In the genomic region with DNA sequence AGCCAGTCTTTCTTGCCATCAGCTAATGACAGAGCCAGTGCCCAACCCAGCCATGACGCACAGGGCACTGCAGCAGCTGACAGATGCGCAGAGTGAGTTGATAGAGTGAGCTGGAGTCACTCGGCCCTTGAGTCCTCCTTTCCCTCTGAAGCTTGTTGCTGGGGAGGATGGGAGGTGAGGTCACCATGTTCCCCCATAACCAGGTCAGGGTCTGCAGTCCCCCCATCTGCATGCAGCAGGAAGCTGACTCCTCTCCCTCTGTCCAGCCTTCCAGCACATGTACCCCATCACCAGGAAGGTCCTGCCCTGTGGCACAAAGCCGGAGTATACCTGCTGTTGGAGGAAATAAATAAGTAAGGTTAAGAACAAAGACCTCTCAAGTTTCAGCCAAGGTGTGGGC, we compare ENCODE assay signal across 22 cellular contexts.
A peak's percentile ranks its signal among the peaks of the same experiment; 100 is the strongest.
DNase-seq lines count a peak whose midpoint lies in the region; ATAC-seq, FAIRE-seq and TF ChIP-seq lines count a peak whose summit lies in the region.
"Had no signal": no experiment of that assay in that cellular context is flagged by ENCODE, and none has a peak within 500 bp of the region (broad histone marks: within the 10 kb centered on the region; RNA-seq: fewer than 3 reads in every experiment).

No MANE protein-coding gene starts in this region.

- TF ChIP-seq POLR2A in A549 (IDR thresholded peaks at IDR 0.05; ENCODE audit: low read length): no peak

- no peak overlapping the region for H3K4me3 ChIP-seq in A549
- no peak overlapping the region for H3K4me3 ChIP-seq in PC-9
- H3K4me3 ChIP-seq: MG63, SJCRH30 had no signal

- BruUV-seq in PC-9 (replicated peaks; lab: Mats Ljungman, UMichigan) (no TSS peak), MCF 10A (replicated peaks; lab: Mats Ljungman, UMichigan) (no TSS peak)

- WGBS in A549 (ENCODE audit: missing lambda C conversion rate): 90% methylated on average over 4 of the region's 4 CpGs

- H3K4me1 Mint-ChIP-seq in MCF 10A (ENCODE audit: insufficient read depth, unreplicated experiment) (peaks cover 28% of the 10 kb centered on the region), natural killer cell (no peaks in the 10 kb centered on the region)
- H3K4me1 Mint-ChIP-seq: CD8-positive, alpha-beta memory T cell had no signal

- H4K20me1 ChIP-seq in PC-9 (ENCODE audit: insufficient read depth): no peaks in the 10 kb centered on the region

- H3K4me3 Mint-ChIP-seq in MCF 10A (ENCODE audit: unreplicated experiment): no peak overlapping the region
- H3K4me3 Mint-ChIP-seq in natural killer cell: no peak overlapping the region
- H3K4me3 Mint-ChIP-seq: CD8-positive, alpha-beta memory T cell had no signal

- peak overlapping the region; percentile 93 to 95 for H3K27ac ChIP-seq in A549
- peak overlapping the region; percentile 97 for H3K27ac ChIP-seq in PC-9
- H3K27ac ChIP-seq in epithelial cell of prostate: peak overlapping the region; percentile 96
- H3K27ac ChIP-seq: C4-2B, SJCRH30 had no signal

- no peaks in the 10 kb centered on the region for H3K9me3 Mint-ChIP-seq in MCF 10A (ENCODE audit: unreplicated experiment)
- no peaks in the 10 kb centered on the region for H3K9me3 Mint-ChIP-seq in natural killer cell
- H3K9me3 Mint-ChIP-seq: CD8-positive, alpha-beta memory T cell had no signal

- H2AFZ ChIP-seq in PC-9: no peak overlapping the region

- CTCF ChIA-PET in A549 (lab: Yijun Ruan, JAX): interaction anchor here (8.3 kb wide), 1 partner anchor 10 kb away, joined by 51 read pairs; no protein-coding TSS in a partner anchor
- CTCF ChIA-PET in PC-9 (lab: Charles Lee): interaction anchor here (0.6 to 1.3 kb wide), 2 partner anchors 10 to 11 kb away, joined by 3 read pairs; no protein-coding TSS in a partner anchor
- CTCF ChIA-PET in MCF 10A (lab: Yijun Ruan, JAX): interaction anchor here (1.0 kb wide), 2 partner anchors 10 to 12 kb away, joined by 3 to 6 read pairs; no protein-coding TSS in a partner anchor

- no peak for TF ChIP-seq RAD21 in A549 (conservative IDR thresholded peaks at IDR 0.05 in 1 of 2, IDR thresholded peaks at IDR 0.05 in 1 of 2)

- POLR2A ChIA-PET in A549 (lab: Yijun Ruan, JAX) (interaction anchor here (0.7 to 2.1 kb wide), 2 partner anchors 13 to 1903 kb away, joined by 3 to 10 read pairs; no protein-coding TSS in a partner anchor), PC-9 (lab: Charles Lee; ENCODE audit: unreplicated experiment) (interaction anchor here (0.6 kb wide), 1 partner anchor 1265 kb away, joined by 3 read pairs; the partner anchor contains the start of gene NKTR), MCF 10A (lab: Yijun Ruan, JAX) (interaction anchor here (1.0 kb wide), 1 partner anchor 13 kb away, joined by 3 read pairs; no protein-coding TSS in a partner anchor)

- H3K9me3 ChIP-seq in A549 (no peaks in the 10 kb centered on the region), PC-9 (ENCODE audit: insufficient read depth, low read depth) (0 out of 2 replicates have a peak, but pooled peaks cover 3% of the 10 kb centered on the region)
- H3K9me3 ChIP-seq: MG63, SJCRH30 had no signal

- ATAC-seq in A549: no peak
- ATAC-seq in SK-N-SH treated with all-trans-retinoic acid at 6 μM for 48 hours: no peak
- no peak for ATAC-seq in natural killer cell
- ATAC-seq: Panc1 had no signal

- H3K4me1 ChIP-seq in A549: peaks cover 58% of the 10 kb centered on the region
- H3K4me1 ChIP-seq in PC-9 (replicated peaks; ENCODE audit: insufficient read depth): peaks cover 62% of the 10 kb centered on the region
- H3K4me1 ChIP-seq: SJCRH30 had no signal

- H3F3A ChIP-seq in PC-9 (ENCODE audit: insufficient read depth, low read depth): peaks cover 46% of the 10 kb centered on the region

- H3K27me3 ChIP-seq in PC-9 (ENCODE audit: insufficient read depth, low read depth): no peaks in the 10 kb centered on the region
- H3K27me3 ChIP-seq: MG63, SJCRH30 had no signal

- TF ChIP-seq CTCF in A549 (IDR thresholded peaks at IDR 0.05): no peak
- TF ChIP-seq CTCF in PC-9 (conservative IDR thresholded peaks at IDR 0.05): no peak
- TF ChIP-seq CTCF in MCF 10A (IDR thresholded peaks at IDR 0.05; ENCODE audit: unreplicated experiment): no peak
- TF ChIP-seq CTCF in natural killer cell (IDR thresholded peaks at IDR 0.05): no peak

- intact Hi-C loops in PC-9 (cut with micrococcal nuclease; ENCODE audit: unreplicated experiment): no loop called here
- intact Hi-C loops in MCF 10A (cut with micrococcal nuclease): no loop called here
- intact Hi-C loops in natural killer cell (cut with micrococcal nuclease): no loop called here

- H3K79me2 ChIP-seq in PC-9 (ENCODE audit: low read depth): no peaks in the 10 kb centered on the region

- H3K27me3 Mint-ChIP-seq in MCF 10A (ENCODE audit: insufficient read depth, unreplicated experiment) (no peaks in the 10 kb centered on the region), natural killer cell (ENCODE audit: low read depth in 2 of 2) (peaks cover 6 to 11% of the 10 kb centered on the region in 2 donors)

- DNase-seq in A549 (ENCODE audit: low read depth in 1 of 2, low spot score in 1 of 2) (no peak), PC-9 (no peak), epithelial cell of prostate (ENCODE audit: low read depth, low spot score) (no peak), mesenteric fat pad (ENCODE audit: low spot score) (peak; percentile 67), MCF 10A (ENCODE audit: unreplicated experiment) (no peak), activated gamma-delta T cell treated with Interleukin-2 at 50 U/mL for 16 hours (no peak), natural killer cell (no peak)
- DNase-seq: 8988T; CD8-positive, alpha-beta memory T cell; EL; GF-D8; Kasumi-1; MG63; NCI-H1436; NCI-H187 treated with DMSO at 0.1 percent for 48 hours; NCI-H2107; NCI-H510A; SJCRH30 had no signal

- H3K27ac Mint-ChIP-seq in MCF 10A (ENCODE audit: low read depth, unreplicated experiment) (no peak overlapping the region), natural killer cell (no peak overlapping the region)
- H3K27ac Mint-ChIP-seq: CD8-positive, alpha-beta memory T cell had no signal

- H3K36me3 ChIP-seq in PC-9 (ENCODE audit: low read depth): no peaks in the 10 kb centered on the region
- H3K36me3 ChIP-seq: MG63, SJCRH30 had no signal

- FAIRE-seq in A549 (lab: Jason Lieb, UNC): no peak
- FAIRE-seq: GM19239 had no signal

- no peak for TF ChIP-seq EP300 in A549 (IDR thresholded peaks at IDR 0.05)

- H3K4me2 ChIP-seq in A549 (no peak overlapping the region; the same call in 2 of the 3 replicates), PC-9 (peak overlapping the region; percentile 59)

- H3K36me3 Mint-ChIP-seq in MCF 10A (ENCODE audit: insufficient read depth, unreplicated experiment): no peaks in the 10 kb centered on the region
- no peaks in the 10 kb centered on the region for H3K36me3 Mint-ChIP-seq in natural killer cell
- H3K36me3 Mint-ChIP-seq: CD8-positive, alpha-beta memory T cell had no signal

- H3K9me2 ChIP-seq in PC-9 (ENCODE audit: insufficient read depth): no peaks in the 10 kb centered on the region; the same call in 1 of the 2 replicates

TF ChIP-seq in A549, 52 proteins besides CTCF, POLR2A, EP300 and RAD21 (continues in another document):
- TF ChIP-seq HDAC2 (IDR thresholded peaks at IDR 0.05) (no peak), NPAS2 (CRISPR knock-in tag; IDR thresholded peaks at IDR 0.05; ENCODE audit: borderline replicate concordance) (no peak), KDM1A (IDR thresholded peaks at IDR 0.05; ENCODE audit: low read depth) (no peak), TFCP2L1 (CRISPR knock-in tag; IDR thresholded peaks at IDR 0.05) (no peak), TP53 (CRISPR knock-in tag; IDR thresholded peaks at IDR 0.05) (no peak), MAFK (IDR thresholded peaks at IDR 0.05; ENCODE audit: partially characterized antibody) (no peak), ZSCAN20 (CRISPR knock-in tag; IDR thresholded peaks at IDR 0.05) (no peak), E2F6 (IDR thresholded peaks at IDR 0.05; ENCODE audit: borderline replicate concordance, low read depth) (no peak)
- TF ChIP-seq, protein P1, sequence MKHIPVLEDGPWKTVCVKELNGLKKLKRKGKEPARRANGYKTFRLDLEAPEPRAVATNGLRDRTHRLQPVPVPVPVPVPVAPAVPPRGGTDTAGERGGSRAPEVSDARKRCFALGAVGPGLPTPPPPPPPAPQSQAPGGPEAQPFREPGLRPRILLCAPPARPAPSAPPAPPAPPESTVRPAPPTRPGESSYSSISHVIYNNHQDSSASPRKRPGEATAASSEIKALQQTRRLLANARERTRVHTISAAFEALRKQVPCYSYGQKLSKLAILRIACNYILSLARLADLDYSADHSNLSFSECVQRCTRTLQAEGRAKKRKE (CRISPR knock-in tag; IDR thresholded peaks at IDR 0.05; ENCODE audit: low read depth): no peak

TF ChIP-seq in SK-N-SH treated with all-trans-retinoic acid at 6 μM for 48 hours, 23 proteins besides CTCF, POLR2A, EP300 and RAD21 (continues in another document):
- TF ChIP-seq, protein P2, sequence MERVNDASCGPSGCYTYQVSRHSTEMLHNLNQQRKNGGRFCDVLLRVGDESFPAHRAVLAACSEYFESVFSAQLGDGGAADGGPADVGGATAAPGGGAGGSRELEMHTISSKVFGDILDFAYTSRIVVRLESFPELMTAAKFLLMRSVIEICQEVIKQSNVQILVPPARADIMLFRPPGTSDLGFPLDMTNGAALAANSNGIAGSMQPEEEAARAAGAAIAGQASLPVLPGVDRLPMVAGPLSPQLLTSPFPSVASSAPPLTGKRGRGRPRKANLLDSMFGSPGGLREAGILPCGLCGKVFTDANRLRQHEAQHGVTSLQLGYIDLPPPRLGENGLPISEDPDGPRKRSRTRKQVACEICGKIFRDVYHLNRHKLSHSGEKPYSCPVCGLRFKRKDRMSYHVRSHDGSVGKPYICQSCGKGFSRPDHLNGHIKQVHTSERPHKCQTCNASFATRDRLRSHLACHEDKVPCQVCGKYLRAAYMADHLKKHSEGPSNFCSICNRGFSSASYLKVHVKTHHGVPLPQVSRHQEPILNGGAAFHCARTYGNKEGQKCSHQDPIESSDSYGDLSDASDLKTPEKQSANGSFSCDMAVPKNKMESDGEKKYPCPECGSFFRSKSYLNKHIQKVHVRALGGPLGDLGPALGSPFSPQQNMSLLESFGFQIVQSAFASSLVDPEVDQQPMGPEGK (CRISPR knock-in tag; IDR thresholded peaks at IDR 0.05; ENCODE audit: borderline replicate concordance): no peak
- no peak for TF ChIP-seq ISL1 (CRISPR knock-in tag; IDR thresholded peaks at IDR 0.05)
- no peak for TF ChIP-seq TCF4 (CRISPR knock-in tag; IDR thresholded peaks at IDR 0.05; ENCODE audit: borderline replicate concordance)
- TF ChIP-seq TOX (CRISPR knock-in tag; IDR thresholded peaks at IDR 0.05; ENCODE audit: borderline replicate concordance): no peak
